17 cellular contexts compared by ENCODE assay signal in the genomic region with DNA sequence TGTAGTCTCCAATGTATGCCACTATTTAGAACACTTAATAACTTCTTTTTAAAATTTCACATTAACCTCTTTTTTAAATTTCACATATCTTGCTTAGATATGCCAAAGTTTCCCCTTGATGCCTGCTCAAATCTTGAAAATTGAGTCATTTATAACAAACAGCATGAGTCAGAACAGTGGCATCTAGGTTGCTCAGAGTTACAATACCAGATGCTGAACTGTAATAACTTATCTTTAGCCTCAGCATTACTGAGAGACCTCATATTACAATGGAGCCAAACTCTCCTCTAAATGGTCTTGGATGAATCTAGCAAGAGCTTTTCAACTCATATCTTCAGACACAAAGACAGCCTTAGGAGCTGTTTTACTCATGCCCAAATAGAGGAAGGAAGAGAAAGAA.
DNase-seq lines count a peak whose midpoint lies in the region; ATAC-seq and TF ChIP-seq lines count a peak whose summit lies in the region.
"Had no signal": no experiment of that assay in that cellular context is flagged by ENCODE, and none has a peak within 500 bp of the region (broad histone marks: within the 10 kb centered on the region; RNA-seq: fewer than 3 reads in every experiment).

No MANE protein-coding gene starts in this region.

- TF ChIP-seq CTCF in foreskin keratinocyte (conservative IDR thresholded peaks at IDR 0.05): no peak

- H3K4me3 Mint-ChIP-seq in activated CD4-positive, alpha-beta T cell treated with anti-CD3 and anti-CD28 coated beads, Interleukin-2, amount 10 ng/mL, durations not matched to agents 24 days and 14 days: no peak overlapping the region
- H3K4me3 Mint-ChIP-seq: brain; neural crest cell; stimulated activated naive B cell treated with anti-CD40 and anti-IgM and Interleukin-4, amounts not matched to agents 10 μg/mL and 1 μg/mL and 100 μg/mL, for 72 hours had no signal

- intact Hi-C loops in activated CD4-positive, alpha-beta T cell treated with anti-CD3 and anti-CD28 coated beads, Interleukin-2, amount 10 ng/mL, durations not matched to agents 24 days and 14 days (cut with micrococcal nuclease): no loop called here

- no peaks in the 10 kb centered on the region for H3K4me1 ChIP-seq in foreskin keratinocyte
- H3K4me1 ChIP-seq: upper lobe of left lung had no signal

- no peaks in the 10 kb centered on the region for H3K9me3 Mint-ChIP-seq in activated CD4-positive, alpha-beta T cell treated with anti-CD3 and anti-CD28 coated beads, Interleukin-2, amount 10 ng/mL, durations not matched to agents 24 days and 14 days
- H3K9me3 Mint-ChIP-seq: neural crest cell had no signal

- ATAC-seq in foreskin keratinocyte (peak; percentile 90), HG03159 (IDR thresholded peaks at IDR 0.05; ENCODE audit: unreplicated experiment) (no peak)
- ATAC-seq: stimulated activated naive B cell treated with anti-CD40 and anti-IgM and Interleukin-4, amounts not matched to agents 10 μg/mL and 1 μg/mL and 100 μg/mL, for 72 hours had no signal

- in situ Hi-C loops in ACHN (cut with HindIII; ENCODE audit: low pct_ligation_motif_present, low pct_unique_long_range_greater_than_20kb, low sequenced_read_pairs): no loop called here

- no peaks in the 10 kb centered on the region for H3K27me3 ChIP-seq in foreskin keratinocyte
- H3K27me3 ChIP-seq: upper lobe of left lung had no signal

- H3K36me3 Mint-ChIP-seq in activated CD4-positive, alpha-beta T cell treated with anti-CD3 and anti-CD28 coated beads, Interleukin-2, amount 10 ng/mL, durations not matched to agents 24 days and 14 days (ENCODE audit: low read depth): no peaks in the 10 kb centered on the region
- H3K36me3 Mint-ChIP-seq: brain; stimulated activated naive B cell treated with anti-CD40 and anti-IgM and Interleukin-4, amounts not matched to agents 10 μg/mL and 1 μg/mL and 100 μg/mL, for 72 hours had no signal

- no peak overlapping the region for H3K27ac ChIP-seq in foreskin keratinocyte
- H3K27ac ChIP-seq: upper lobe of left lung, VCaP had no signal

- peak; percentile 59 for DNase-seq in ACHN
- peak; percentile 0 for DNase-seq in M059J (ENCODE audit: low read depth)
- DNase-seq in SW 1271 (lab: John Stamatoyannopoulos, UW): peak; percentile 22 to 84
- peak; percentile 24 to 58 for DNase-seq in foreskin keratinocyte
- DNase-seq in activated CD4-positive, alpha-beta T cell treated with anti-CD3 and anti-CD28 coated beads, Interleukin-2, amount 10 ng/mL, durations not matched to agents 24 days and 14 days: no peak
- no peak for DNase-seq in retina
- no peak for DNase-seq in DMS153 (lab: John Stamatoyannopoulos, UW)
- DNase-seq: activated naive CD4-positive, alpha-beta T cell; effector memory CD4-positive, alpha-beta T cell; NCI-H1092; SIG-M5; stimulated activated naive B cell treated with anti-CD40 and anti-IgM and Interleukin-4, amounts not matched to agents 10 μg/mL and 1 μg/mL and 100 μg/mL, for 72 hours; upper lobe of left lung had no signal

- no peak overlapping the region for H3K27ac Mint-ChIP-seq in activated CD4-positive, alpha-beta T cell treated with anti-CD3 and anti-CD28 coated beads, Interleukin-2, amount 10 ng/mL, durations not matched to agents 24 days and 14 days
- H3K27ac Mint-ChIP-seq: stimulated activated naive B cell treated with anti-CD40 and anti-IgM and Interleukin-4, amounts not matched to agents 10 μg/mL and 1 μg/mL and 100 μg/mL, for 72 hours had no signal

- H3K4me1 Mint-ChIP-seq in activated CD4-positive, alpha-beta T cell treated with anti-CD3 and anti-CD28 coated beads, Interleukin-2, amount 10 ng/mL, durations not matched to agents 24 days and 14 days: no peaks in the 10 kb centered on the region
- H3K4me1 Mint-ChIP-seq: neural crest cell; stimulated activated naive B cell treated with anti-CD40 and anti-IgM and Interleukin-4, amounts not matched to agents 10 μg/mL and 1 μg/mL and 100 μg/mL, for 72 hours had no signal

- H3K27me3 Mint-ChIP-seq in activated CD4-positive, alpha-beta T cell treated with anti-CD3 and anti-CD28 coated beads, Interleukin-2, amount 10 ng/mL, durations not matched to agents 24 days and 14 days: no peaks in the 10 kb centered on the region

Comparison
In these comparisons a context has a peak if more than half of its experiments do, and no peak if none do; other contexts are left out.
1. DNase-seq: peak in ACHN (single experiment), M059J (single experiment), SW 1271 (2 of 2) and foreskin keratinocyte (2 of 2); none in activated CD4-positive, alpha-beta T cell treated with anti-CD3 and anti-CD28 coated beads, Interleukin-2, amount 10 ng/mL, durations not matched to agents 24 days and 14 days (single experiment), retina (single experiment) and DMS153 (single experiment).